10 cellular contexts compared by ENCODE assay signal in genomic region chr17:67260051-67260987, GRCh38. TPM values are rescaled to one million over a fixed set of nuclear protein-coding genes. Genes with fewer than 3 reads are reported as not detected.
DNase-seq lines count a peak whose midpoint lies in the region; ATAC-seq, FAIRE-seq and TF ChIP-seq lines count a peak whose summit lies in the region.
"Had no signal": no experiment of that assay in that cellular context is flagged by ENCODE, and none has a peak within 500 bp of the region (broad histone marks: within the 10 kb centered on the region; RNA-seq: fewer than 3 reads in every experiment).

No MANE protein-coding gene starts in this region.

- intact Hi-C loops in CD14-positive monocyte (cut with micrococcal nuclease) = no loop called here
- intact Hi-C loops in pancreas (cut with DNase I) = no loop called here

- H3K36me3 Mint-ChIP-seq in CD14-positive monocyte = no peaks in the 10 kb centered on the region

- H3K9me3 ChIP-seq in pancreas = no peaks in the 10 kb centered on the region

- ATAC-seq in pancreas (peak in 3 of 4 donors; percentile 58 to 61 (median 61)), HG03460 (IDR thresholded peaks at IDR 0.05; ENCODE audit: unreplicated experiment) (no peak)

- peaks cover 0 to 4% (median 0%) of the 10 kb centered on the region in 7 donors for H3K9me3 Mint-ChIP-seq in CD14-positive monocyte

- no peaks in the 10 kb centered on the region for H3K27me3 ChIP-seq in pancreas
- H3K27me3 ChIP-seq: cardiac muscle cell, SJCRH30 had no signal

- H3K27me3 Mint-ChIP-seq in CD14-positive monocyte (ENCODE audit: low read depth in 3 of 3) = peaks cover 0 to 1% (median 0%) of the 10 kb centered on the region in 3 donors

- peaks cover 0 to 4% (median 0%) of the 10 kb centered on the region in 3 donors for H3K4me1 ChIP-seq in pancreas

- peak overlapping the region; percentile 70 to 84 for H3K4me3 Mint-ChIP-seq in CD14-positive monocyte

- no peak for DNase-seq in CD14-positive monocyte (ENCODE audit: low spot score)
- DNase-seq in NOMO-1 (lab: John Stamatoyannopoulos, UW; ENCODE audit: unreplicated experiment in 2 of 2) = peak; percentile 85 to 89
- peak; percentile 92 for DNase-seq in fibroblast of gingiva (ENCODE audit: low read depth)
- DNase-seq in pancreas = peak in 1 of 6 donors; percentile 30
- no peak for DNase-seq in DMS153 treated with DMSO at 0.1 percent for 48 hours (lab: John Stamatoyannopoulos, UW; ENCODE audit: unreplicated experiment)
- DNase-seq in GM19239 (ENCODE audit: insufficient read length, low spot score) = no peak
- DNase-seq in NCI-H1436 (lab: John Stamatoyannopoulos, UW) = no peak

- FAIRE-seq in pancreas (lab: Jason Lieb, UNC) (no peak), GM19239 (lab: Jason Lieb, UNC) (no peak)

- peaks cover 73% of the 10 kb centered on the region for H3K4me1 Mint-ChIP-seq in CD14-positive monocyte

- TF ChIP-seq CTCF in CD14-positive monocyte (IDR thresholded peaks at IDR 0.05) (no peak), pancreas (IDR thresholded peaks at IDR 0.05) (no peak)

- peak overlapping the region in 3 of 4 donors; percentile 24 to 58 (median 55) for H3K27ac ChIP-seq in pancreas
- H3K27ac ChIP-seq: cardiac muscle cell, SJCRH30 had no signal

- H3K4me3 ChIP-seq in pancreas = no peak overlapping the region
- H3K4me3 ChIP-seq: cardiac muscle cell, SJCRH30 had no signal

- WGBS in pancreas, 2 donors = 35 to 44% methylated on average over 14 of the region's 14 CpGs

- H3K27ac Mint-ChIP-seq in CD14-positive monocyte = peak overlapping the region; percentile 81 to 98 (median 93)

- H3K36me3 ChIP-seq in pancreas = no peaks in the 10 kb centered on the region
- H3K36me3 ChIP-seq: cardiac muscle cell, SJCRH30 had no signal

RNA-seq across cellular contexts. Expression of gene HELZ, which starts 15.3 kb away (rescaled TPM):
- polyA plus RNA-seq in CD14-positive monocyte (10 to 100 TPM; 24.8 to 44.1 TPM), pancreas (1 to 10 TPM; 4.1 to 4.6 TPM)
- total RNA-seq in pancreas = 10 to 100 TPM; 17.4 to 36.6 (median 26.2) TPM

Comparison
In these comparisons a context has a peak if more than half of its experiments do, and no peak if none do; other contexts are left out.
1. DNase-seq: peak in NOMO-1 (2 of 2) and fibroblast of gingiva (single experiment); none in CD14-positive monocyte (single experiment), DMS153 treated with DMSO at 0.1 percent for 48 hours (single experiment), GM19239 (single experiment) and NCI-H1436 (single experiment).
2. RNA of gene HELZ, which starts 15.3 kb away (polyA plus RNA-seq): 24.8 to 44.1 TPM in CD14-positive monocyte; 4.1 to 4.6 TPM in pancreas; every median in the first group is over 4 times any median in the second.